In the genomic region with DNA sequence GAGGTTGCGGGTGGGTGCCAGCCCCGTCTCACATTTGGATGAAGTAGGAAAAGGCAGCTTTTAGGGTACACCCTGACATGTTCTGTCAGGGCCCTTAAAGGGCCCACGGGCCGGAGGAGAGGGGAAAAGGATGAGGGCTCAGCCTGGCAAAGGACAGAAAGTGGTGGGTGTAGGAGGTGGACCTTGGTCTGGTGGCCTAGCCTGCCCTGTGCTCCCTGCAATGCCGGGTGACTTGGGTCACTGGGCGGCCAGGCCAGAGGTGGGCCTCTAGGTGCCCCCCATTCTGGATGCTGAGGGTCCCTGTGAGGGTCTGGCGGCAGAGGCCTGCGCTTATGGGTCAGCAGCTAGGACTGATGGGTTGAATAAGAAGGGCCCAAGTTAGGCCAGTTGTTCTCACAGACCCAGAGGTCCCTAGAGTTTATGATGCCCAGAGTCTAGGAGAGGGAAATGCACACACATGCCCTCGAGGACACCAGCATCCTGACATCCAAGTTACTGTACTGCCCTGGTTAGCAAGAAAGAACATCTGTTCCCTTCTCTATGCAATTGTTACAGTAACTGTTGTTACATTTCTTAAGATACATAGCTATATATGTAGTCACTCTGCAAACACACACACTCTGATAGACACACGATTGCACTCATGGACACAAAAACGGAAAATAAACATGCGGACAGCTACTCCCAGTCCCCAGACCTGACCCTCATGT, we compare ENCODE assay signal across 1 cellular context.
A peak's percentile ranks its signal among the peaks of the same experiment; 100 is the strongest.
TF ChIP-seq lines count a peak whose summit lies in the region.

No MANE protein-coding gene starts in this region.

TF ChIP-seq in HCT116, 20 proteins besides CTCF, POLR2A, EP300 and RAD21 (continued from another document):
- TF ChIP-seq, protein P1, sequence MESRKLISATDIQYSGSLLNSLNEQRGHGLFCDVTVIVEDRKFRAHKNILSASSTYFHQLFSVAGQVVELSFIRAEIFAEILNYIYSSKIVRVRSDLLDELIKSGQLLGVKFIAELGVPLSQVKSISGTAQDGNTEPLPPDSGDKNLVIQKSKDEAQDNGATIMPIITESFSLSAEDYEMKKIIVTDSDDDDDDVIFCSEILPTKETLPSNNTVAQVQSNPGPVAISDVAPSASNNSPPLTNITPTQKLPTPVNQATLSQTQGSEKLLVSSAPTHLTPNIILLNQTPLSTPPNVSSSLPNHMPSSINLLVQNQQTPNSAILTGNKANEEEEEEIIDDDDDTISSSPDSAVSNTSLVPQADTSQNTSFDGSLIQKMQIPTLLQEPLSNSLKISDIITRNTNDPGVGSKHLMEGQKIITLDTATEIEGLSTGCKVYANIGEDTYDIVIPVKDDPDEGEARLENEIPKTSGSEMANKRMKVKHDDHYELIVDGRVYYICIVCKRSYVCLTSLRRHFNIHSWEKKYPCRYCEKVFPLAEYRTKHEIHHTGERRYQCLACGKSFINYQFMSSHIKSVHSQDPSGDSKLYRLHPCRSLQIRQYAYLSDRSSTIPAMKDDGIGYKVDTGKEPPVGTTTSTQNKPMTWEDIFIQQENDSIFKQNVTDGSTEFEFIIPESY (IDR thresholded peaks at IDR 0.05; ENCODE audit: extremely low read depth, insufficient replicate concordance, low read length) = no peak
- TF ChIP-seq, protein P2, sequence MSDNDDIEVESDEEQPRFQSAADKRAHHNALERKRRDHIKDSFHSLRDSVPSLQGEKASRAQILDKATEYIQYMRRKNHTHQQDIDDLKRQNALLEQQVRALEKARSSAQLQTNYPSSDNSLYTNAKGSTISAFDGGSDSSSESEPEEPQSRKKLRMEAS (IDR thresholded peaks at IDR 0.05) = no peak
- TF ChIP-seq EZH2 (IDR thresholded peaks at IDR 0.05) (no peak), POLR2AphosphoS5 (IDR thresholded peaks at IDR 0.05; ENCODE audit: low read depth, low read length) (peak; percentile 47; the same call in 1 of the 2 replicates)
- TF ChIP-seq, protein P3, sequence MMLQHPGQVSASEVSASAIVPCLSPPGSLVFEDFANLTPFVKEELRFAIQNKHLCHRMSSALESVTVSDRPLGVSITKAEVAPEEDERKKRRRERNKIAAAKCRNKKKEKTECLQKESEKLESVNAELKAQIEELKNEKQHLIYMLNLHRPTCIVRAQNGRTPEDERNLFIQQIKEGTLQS (IDR thresholded peaks at IDR 0.05) = no peak
- TF ChIP-seq, protein P4, sequence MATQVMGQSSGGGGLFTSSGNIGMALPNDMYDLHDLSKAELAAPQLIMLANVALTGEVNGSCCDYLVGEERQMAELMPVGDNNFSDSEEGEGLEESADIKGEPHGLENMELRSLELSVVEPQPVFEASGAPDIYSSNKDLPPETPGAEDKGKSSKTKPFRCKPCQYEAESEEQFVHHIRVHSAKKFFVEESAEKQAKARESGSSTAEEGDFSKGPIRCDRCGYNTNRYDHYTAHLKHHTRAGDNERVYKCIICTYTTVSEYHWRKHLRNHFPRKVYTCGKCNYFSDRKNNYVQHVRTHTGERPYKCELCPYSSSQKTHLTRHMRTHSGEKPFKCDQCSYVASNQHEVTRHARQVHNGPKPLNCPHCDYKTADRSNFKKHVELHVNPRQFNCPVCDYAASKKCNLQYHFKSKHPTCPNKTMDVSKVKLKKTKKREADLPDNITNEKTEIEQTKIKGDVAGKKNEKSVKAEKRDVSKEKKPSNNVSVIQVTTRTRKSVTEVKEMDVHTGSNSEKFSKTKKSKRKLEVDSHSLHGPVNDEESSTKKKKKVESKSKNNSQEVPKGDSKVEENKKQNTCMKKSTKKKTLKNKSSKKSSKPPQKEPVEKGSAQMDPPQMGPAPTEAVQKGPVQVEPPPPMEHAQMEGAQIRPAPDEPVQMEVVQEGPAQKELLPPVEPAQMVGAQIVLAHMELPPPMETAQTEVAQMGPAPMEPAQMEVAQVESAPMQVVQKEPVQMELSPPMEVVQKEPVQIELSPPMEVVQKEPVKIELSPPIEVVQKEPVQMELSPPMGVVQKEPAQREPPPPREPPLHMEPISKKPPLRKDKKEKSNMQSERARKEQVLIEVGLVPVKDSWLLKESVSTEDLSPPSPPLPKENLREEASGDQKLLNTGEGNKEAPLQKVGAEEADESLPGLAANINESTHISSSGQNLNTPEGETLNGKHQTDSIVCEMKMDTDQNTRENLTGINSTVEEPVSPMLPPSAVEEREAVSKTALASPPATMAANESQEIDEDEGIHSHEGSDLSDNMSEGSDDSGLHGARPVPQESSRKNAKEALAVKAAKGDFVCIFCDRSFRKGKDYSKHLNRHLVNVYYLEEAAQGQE (IDR thresholded peaks at IDR 0.05; ENCODE audit: low read depth) = no peak
